1 cellular context compared by ENCODE assay signal in genomic region chr2:215920244-215921100, GRCh38.
TF ChIP-seq lines count a peak whose summit lies in the region.

No MANE protein-coding gene starts in this region.

TF ChIP-seq in HepG2, 621 proteins besides CTCF, POLR2A, EP300 and RAD21 (continued from another document and continues in another):
- 0 out of 2 replicates have a peak, but pooled peaks have one; percentile 25 for TF ChIP-seq MAFF (IDR thresholded peaks at IDR 0.05; ENCODE audit: low read depth, low read length)
- TF ChIP-seq PLRG1 (conservative IDR thresholded peaks at IDR 0.05) = no peak
- TF ChIP-seq ARHGAP35 (CRISPR knock-in tag; IDR thresholded peaks at IDR 0.05; ENCODE audit: borderline replicate concordance) = no peak
- no peak for TF ChIP-seq ZNF253 (CRISPR knock-in tag; IDR thresholded peaks at IDR 0.05; ENCODE audit: borderline replicate concordance)
- TF ChIP-seq KDM1A (CRISPR knock-in tag; IDR thresholded peaks at IDR 0.05) = no peak
- no peak for TF ChIP-seq SNAPC5 (CRISPR knock-in tag; IDR thresholded peaks at IDR 0.05; ENCODE audit: borderline replicate concordance)
- TF ChIP-seq ZKSCAN5 (CRISPR knock-in tag; IDR thresholded peaks at IDR 0.05) = no peak
- no peak for TF ChIP-seq HOXA3 (CRISPR knock-in tag; IDR thresholded peaks at IDR 0.05)
- no peak for TF ChIP-seq NBN (conservative IDR thresholded peaks at IDR 0.05)
- no peak for TF ChIP-seq MXD3 (CRISPR knock-in tag; IDR thresholded peaks at IDR 0.05)
- no peak for TF ChIP-seq ZNF33A (CRISPR knock-in tag; IDR thresholded peaks at IDR 0.05; ENCODE audit: borderline replicate concordance)
- no peak for TF ChIP-seq HOXD1 (CRISPR knock-in tag; IDR thresholded peaks at IDR 0.05)
- TF ChIP-seq KLF11 (CRISPR knock-in tag; IDR thresholded peaks at IDR 0.05) = 0 out of 2 replicates have a peak, but pooled peaks have one; percentile 40
- TF ChIP-seq DBP (CRISPR knock-in tag; IDR thresholded peaks at IDR 0.05; ENCODE audit: not compliant biosample characterization) = no peak
- no peak for TF ChIP-seq SP140L (CRISPR knock-in tag; IDR thresholded peaks at IDR 0.05; ENCODE audit: borderline replicate concordance)
- TF ChIP-seq ZNF569 (CRISPR knock-in tag; IDR thresholded peaks at IDR 0.05; ENCODE audit: borderline replicate concordance) = no peak
- TF ChIP-seq NCOA2 (CRISPR knock-in tag; IDR thresholded peaks at IDR 0.05) = peak; percentile 40; the same call in 1 of the 2 replicates
- no peak for TF ChIP-seq ZNF570 (CRISPR knock-in tag; IDR thresholded peaks at IDR 0.05; ENCODE audit: borderline replicate concordance)
- TF ChIP-seq HBP1 (CRISPR knock-in tag; IDR thresholded peaks at IDR 0.05; ENCODE audit: low read depth) = peak; percentile 52; the same call in 1 of the 2 replicates
- TF ChIP-seq CERS6 (CRISPR knock-in tag; IDR thresholded peaks at IDR 0.05) = no peak
- no peak for TF ChIP-seq TGIF2 (CRISPR knock-in tag; IDR thresholded peaks at IDR 0.05)
- no peak for TF ChIP-seq TRIM24 (CRISPR knock-in tag; IDR thresholded peaks at IDR 0.05)
- no peak for TF ChIP-seq RARA (CRISPR knock-in tag; IDR thresholded peaks at IDR 0.05)
- TF ChIP-seq TBX3 (IDR thresholded peaks at IDR 0.05; ENCODE audit: borderline replicate concordance) = no peak
- TF ChIP-seq ETV5 (CRISPR knock-in tag; IDR thresholded peaks at IDR 0.05; ENCODE audit: borderline replicate concordance) = no peak
- TF ChIP-seq SALL2 (CRISPR knock-in tag; IDR thresholded peaks at IDR 0.05) = no peak
- TF ChIP-seq ZXDC (CRISPR knock-in tag; IDR thresholded peaks at IDR 0.05) = no peak
- no peak for TF ChIP-seq KMT2B (CRISPR knock-in tag; IDR thresholded peaks at IDR 0.05)
- no peak for TF ChIP-seq POLR2G (IDR thresholded peaks at IDR 0.05; ENCODE audit: low read depth, low read length)
- peak; percentile 52; the same call in 1 of the 2 replicates for TF ChIP-seq KDM3A (CRISPR knock-in tag; IDR thresholded peaks at IDR 0.05; ENCODE audit: low read depth)
- TF ChIP-seq ZNF816 (CRISPR knock-in tag; IDR thresholded peaks at IDR 0.05; ENCODE audit: borderline replicate concordance) = no peak
- no peak for TF ChIP-seq SP4 (CRISPR knock-in tag; IDR thresholded peaks at IDR 0.05)
- TF ChIP-seq GMEB2 (CRISPR knock-in tag; IDR thresholded peaks at IDR 0.05; ENCODE audit: low read depth) = no peak
- TF ChIP-seq RNF2 (conservative IDR thresholded peaks at IDR 0.05; ENCODE audit: low read depth) = no peak
- TF ChIP-seq ZNF773 (CRISPR knock-in tag; IDR thresholded peaks at IDR 0.05; ENCODE audit: borderline replicate concordance) = no peak
- no peak for TF ChIP-seq SRF (IDR thresholded peaks at IDR 0.05; ENCODE audit: low read depth, low read length)
- no peak for TF ChIP-seq SKIL (CRISPR knock-in tag; IDR thresholded peaks at IDR 0.05; ENCODE audit: borderline replicate concordance)
- TF ChIP-seq TCF7 (IDR thresholded peaks at IDR 0.05; ENCODE audit: low read depth) = no peak
- peak; percentile 48; the same call in 1 of the 2 replicates for TF ChIP-seq THAP11 (CRISPR knock-in tag; IDR thresholded peaks at IDR 0.05)
- no peak for TF ChIP-seq HNRNPLL (IDR thresholded peaks at IDR 0.05; ENCODE audit: low read depth, low read length, poor library complexity, severe bottlenecking)
- no peak for TF ChIP-seq ATF7-NPFF (CRISPR knock-in tag; IDR thresholded peaks at IDR 0.05; ENCODE audit: low read depth)
- TF ChIP-seq HOXA9 (CRISPR knock-in tag; IDR thresholded peaks at IDR 0.05; ENCODE audit: borderline replicate concordance) = no peak
- TF ChIP-seq ZNF766 (CRISPR knock-in tag; IDR thresholded peaks at IDR 0.05; ENCODE audit: borderline replicate concordance) = no peak
- TF ChIP-seq GATAD2A (CRISPR knock-in tag; IDR thresholded peaks at IDR 0.05) = peak; percentile 69
- no peak for TF ChIP-seq FLYWCH1 (CRISPR knock-in tag; IDR thresholded peaks at IDR 0.05)
- TF ChIP-seq TARDBP (CRISPR knock-in tag; IDR thresholded peaks at IDR 0.05) = no peak
- no peak for TF ChIP-seq WIZ (CRISPR knock-in tag; IDR thresholded peaks at IDR 0.05)
- no peak for TF ChIP-seq ZNF468 (CRISPR knock-in tag; IDR thresholded peaks at IDR 0.05)
- peak; percentile 23 for TF ChIP-seq XRCC5 (optimal IDR thresholded peaks at IDR 0.05; ENCODE audit: low read length)
- TF ChIP-seq FOXK1 (CRISPR knock-in tag; IDR thresholded peaks at IDR 0.05; ENCODE audit: borderline replicate concordance, low read depth) = no peak
- TF ChIP-seq GTF3A (CRISPR knock-in tag; conservative IDR thresholded peaks at IDR 0.05) = no peak
- TF ChIP-seq HNF4G (IDR thresholded peaks at IDR 0.05; ENCODE audit: borderline replicate concordance, low read depth, low read length) = no peak; the same call in 1 of the 2 replicates
- no peak for TF ChIP-seq HNF4G (CRISPR knock-in tag; IDR thresholded peaks at IDR 0.05; ENCODE audit: borderline replicate concordance, low read depth)
- no peak for TF ChIP-seq ARNT (IDR thresholded peaks at IDR 0.05)
- TF ChIP-seq ATF7 (IDR thresholded peaks at IDR 0.05) = no peak
- no peak for TF ChIP-seq ATF7 (CRISPR knock-in tag; IDR thresholded peaks at IDR 0.05)
- TF ChIP-seq ZBTB26 (CRISPR knock-in tag; IDR thresholded peaks at IDR 0.05; ENCODE audit: borderline replicate concordance) = no peak; the same call in 1 of the 2 replicates
- no peak for TF ChIP-seq MYNN (CRISPR knock-in tag; IDR thresholded peaks at IDR 0.05; ENCODE audit: low read depth)
- TF ChIP-seq KLF13 (CRISPR knock-in tag; IDR thresholded peaks at IDR 0.05) = no peak
- TF ChIP-seq DPF2 (CRISPR knock-in tag; IDR thresholded peaks at IDR 0.05; ENCODE audit: borderline replicate concordance, low read depth) = no peak
- TF ChIP-seq NR2C2 (CRISPR knock-in tag; IDR thresholded peaks at IDR 0.05; ENCODE audit: borderline replicate concordance) = no peak
- peak; percentile 71; the same call in 1 of the 2 replicates for TF ChIP-seq POGZ (CRISPR knock-in tag; IDR thresholded peaks at IDR 0.05)
- TF ChIP-seq JUNB (CRISPR knock-in tag; IDR thresholded peaks at IDR 0.05; ENCODE audit: borderline replicate concordance) = no peak
- no peak for TF ChIP-seq ZBTB4 (CRISPR knock-in tag; IDR thresholded peaks at IDR 0.05; ENCODE audit: borderline replicate concordance)
- TF ChIP-seq KDM6A (CRISPR knock-in tag; IDR thresholded peaks at IDR 0.05; ENCODE audit: low read depth) = no peak
- TF ChIP-seq XBP1 (CRISPR knock-in tag; IDR thresholded peaks at IDR 0.05) = no peak
